17 cellular contexts compared by ENCODE assay signal in genomic region chr11:110261195-110262140, GRCh38. TPM values are rescaled to one million over a fixed set of nuclear protein-coding genes. Genes with fewer than 3 reads are reported as not detected.
A peak's percentile ranks its signal among the peaks of the same experiment; 100 is the strongest.
DNase-seq lines count a peak whose midpoint lies in the region; ATAC-seq and TF ChIP-seq lines count a peak whose summit lies in the region.
"Had no signal": no experiment of that assay in that cellular context is flagged by ENCODE, and none has a peak within 500 bp of the region (broad histone marks: within the 10 kb centered on the region; RNA-seq: fewer than 3 reads in every experiment).

No MANE protein-coding gene starts in this region.

- WGBS in smooth muscle cell (ENCODE audit: low lambda C conversion rate): 56% methylated on average over 2 of the region's 2 CpGs

- H3K27me3 ChIP-seq in smooth muscle cell (ENCODE audit: low read depth) (no peaks in the 10 kb centered on the region), Karpas-422 (ENCODE audit: low read length) (no peaks in the 10 kb centered on the region)

- H3K4me2 ChIP-seq in smooth muscle cell (peak overlapping the region; percentile 52), Karpas-422 (ENCODE audit: low read depth, low read length, poor library complexity, severe bottlenecking) (no peak overlapping the region)

- H3K27me3 Mint-ChIP-seq in activated T-cell treated with anti-CD3 and anti-CD28 coated beads, Interleukin-2, amount 50 U/mL, for 4 hours (ENCODE audit: low read depth): no peaks in the 10 kb centered on the region
- H3K27me3 Mint-ChIP-seq: CD4-positive, alpha-beta T cell had no signal

- no peak overlapping the region for H3K4me3 ChIP-seq in smooth muscle cell
- no peak overlapping the region for H3K4me3 ChIP-seq in Karpas-422 (ENCODE audit: low read length)

- H2AFZ ChIP-seq in smooth muscle cell (ENCODE audit: low read depth): no peak overlapping the region
- H2AFZ ChIP-seq in Karpas-422 (ENCODE audit: low read length): no peak overlapping the region

- no peak overlapping the region for H3K4me3 Mint-ChIP-seq in activated T-cell treated with anti-CD3 and anti-CD28 coated beads, Interleukin-2, amount 50 U/mL, for 4 hours
- H3K4me3 Mint-ChIP-seq: CD4-positive, alpha-beta T cell had no signal

- H3K9me2 ChIP-seq in Karpas-422 (replicated peaks; ENCODE audit: insufficient read depth, low read length): no peaks in the 10 kb centered on the region

- H3F3A ChIP-seq in smooth muscle cell (ENCODE audit: low read depth): peaks cover 9% of the 10 kb centered on the region

- no peaks in the 10 kb centered on the region for H3K9me3 Mint-ChIP-seq in activated T-cell treated with anti-CD3 and anti-CD28 coated beads, Interleukin-2, amount 50 U/mL, for 4 hours
- H3K9me3 Mint-ChIP-seq: CD4-positive, alpha-beta T cell had no signal

- no peak for DNase-seq in activated T-cell treated with anti-CD3 and anti-CD28 coated beads, Interleukin-2, amount 50 U/mL, for 4 hours
- DNase-seq in activated T-cell treated with anti-CD3 and anti-CD28 coated beads for 4 hours: no peak
- peak; percentile 34 for DNase-seq in amniotic epithelial cell (ENCODE audit: low read depth)
- DNase-seq in fibroblast of peridontal ligament (ENCODE audit: extremely low read depth): peak; percentile 66
- DNase-seq in smooth muscle cell (lab: John Stamatoyannopoulos, UW; ENCODE audit: unreplicated experiment): no peak
- no peak for DNase-seq in activated CD8-positive, alpha-beta memory T cell treated with anti-CD3 and anti-CD28 coated beads for 24 hours
- DNase-seq in Karpas-422: no peak
- DNase-seq: AML-193; Calu3; CD4-positive, alpha-beta T cell; DMS79; NCI-H1105 treated with DMSO at 0.1 percent for 48 hours; NCI-H187; NCI-H446 had no signal

- H3K4me1 Mint-ChIP-seq in activated T-cell treated with anti-CD3 and anti-CD28 coated beads, Interleukin-2, amount 50 U/mL, for 4 hours (ENCODE audit: low read depth): no peaks in the 10 kb centered on the region

- H3K9me3 ChIP-seq in smooth muscle cell (replicated peaks; ENCODE audit: low read depth) (no peaks in the 10 kb centered on the region), Karpas-422 (ENCODE audit: low read length) (no peaks in the 10 kb centered on the region)

- peak; percentile 27 to 32 for ATAC-seq in activated T-cell treated with anti-CD3 and anti-CD28 coated beads, Interleukin-2, amount 50 U/mL, for 4 hours
- no peak for ATAC-seq in GM21381 (IDR thresholded peaks at IDR 0.05; ENCODE audit: unreplicated experiment)
- ATAC-seq: HepG2, Right ventricle myocardium inferior had no signal

- H3K4me1 ChIP-seq in smooth muscle cell (ENCODE audit: low read depth) (no peaks in the 10 kb centered on the region), Karpas-422 (ENCODE audit: low read length) (no peaks in the 10 kb centered on the region)

- TF ChIP-seq CTCF in smooth muscle cell (IDR thresholded peaks at IDR 0.05; ENCODE audit: borderline replicate concordance, insufficient read depth, poor library complexity, severe bottlenecking): no peak

- H4K20me1 ChIP-seq in smooth muscle cell (ENCODE audit: low read depth): peaks cover 66% of the 10 kb centered on the region
- H4K20me1 ChIP-seq in Karpas-422 (ENCODE audit: insufficient read depth, low read depth, low read length): no peaks in the 10 kb centered on the region

- H3K79me2 ChIP-seq in smooth muscle cell (ENCODE audit: low read depth): peaks cover 75% of the 10 kb centered on the region
- H3K79me2 ChIP-seq in Karpas-422 (ENCODE audit: low read length): no peaks in the 10 kb centered on the region

- H3K36me3 ChIP-seq in smooth muscle cell (ENCODE audit: low read depth): peaks cover 22% of the 10 kb centered on the region
- no peaks in the 10 kb centered on the region for H3K36me3 ChIP-seq in Karpas-422 (ENCODE audit: insufficient read depth, low read length)

- H3K9ac ChIP-seq in smooth muscle cell (ENCODE audit: low read depth): no peak overlapping the region
- H3K9ac ChIP-seq in Karpas-422 (ENCODE audit: low read length): no peak overlapping the region

- H3K27ac ChIP-seq in smooth muscle cell (ENCODE audit: low read depth) (peak overlapping the region; percentile 29), Karpas-422 (ENCODE audit: low read length) (no peak overlapping the region)

- peaks cover 34% of the 10 kb centered on the region for H3K36me3 Mint-ChIP-seq in activated T-cell treated with anti-CD3 and anti-CD28 coated beads, Interleukin-2, amount 50 U/mL, for 4 hours (ENCODE audit: insufficient read depth)

RNA-seq across cellular contexts. Expression of gene RDX, which starts 34.9 kb away (rescaled TPM):
- total RNA-seq in activated T-cell treated with anti-CD3 and anti-CD28 coated beads, Interleukin-2, amount 50 U/mL, for 4 hours: 10 to 100 TPM; 34.6 to 42.3 (median 34.6) TPM
- total RNA-seq in smooth muscle cell: 146 and 165 TPM in 2 replicates
- 137 and 217 TPM in 2 replicates for polyA plus RNA-seq in smooth muscle cell
- total RNA-seq in Karpas-422 (2014; rRNA removed; shearing (Covaris generic); ENCODE audit: low replicate concordance): 0.47 and 0.71 TPM in 2 replicates

Comparison
In these comparisons a context has a peak if more than half of its experiments do, and no peak if none do; other contexts are left out.
1. DNase-seq: peak in amniotic epithelial cell (single experiment) and fibroblast of peridontal ligament (single experiment); none in activated T-cell treated with anti-CD3 and anti-CD28 coated beads, Interleukin-2, amount 50 U/mL, for 4 hours (single experiment), activated T-cell treated with anti-CD3 and anti-CD28 coated beads for 4 hours (single experiment), smooth muscle cell (single experiment), activated CD8-positive, alpha-beta memory T cell treated with anti-CD3 and anti-CD28 coated beads for 24 hours (single experiment) and Karpas-422 (single experiment).
2. RNA of gene RDX, which starts 34.9 kb away (total RNA-seq): 146 to 165 TPM in smooth muscle cell and 34.6 to 42.3 TPM in activated T-cell treated with anti-CD3 and anti-CD28 coated beads, Interleukin-2, amount 50 U/mL, for 4 hours; 0.47 to 0.71 TPM in Karpas-422; every median in the first group is over 10 times any median in the second.